Comparison of ENCODE assay signal across 10 cellular contexts in genomic region chr2:26640331-26640745, GRCh38. TPM values are rescaled to one million over a fixed set of nuclear protein-coding genes. Genes with fewer than 3 reads are reported as not detected.
DNase-seq lines count a peak whose midpoint lies in the region; ATAC-seq and TF ChIP-seq lines count a peak whose summit lies in the region.
"Had no signal": no experiment of that assay in that cellular context is flagged by ENCODE, and none has a peak within 500 bp of the region (broad histone marks: within the 10 kb centered on the region; RNA-seq: fewer than 3 reads in every experiment).

No MANE protein-coding gene starts in this region.

- WGBS in body of pancreas, 2 donors = 54 to 86% methylated on average over 7 to 8 of the region's 8 CpGs
- WGBS in liver = 41% methylated on average over 8 of the region's 8 CpGs

- H3K27ac ChIP-seq in body of pancreas (no peak overlapping the region), liver (ENCODE audit: low read depth in 1 of 2, low read length in 2 of 2) (no peak overlapping the region)

- DNase-seq in BE2C (peak; percentile 61), HS-27A (ENCODE audit: low read depth) (peak; percentile 15), body of pancreas (peak; percentile 21 to 50 (median 28)), NCI-H345 treated with DMSO at 0.1 percent for 48 hours (lab: John Stamatoyannopoulos, UW; ENCODE audit: unreplicated experiment) (no peak), cerebellar cortex (ENCODE audit: low spot score) (no peak)

- no peak overlapping the region for H3K9ac ChIP-seq in liver (ENCODE audit: low read depth in 1 of 2, low read length in 2 of 2)

- H3K4me3 ChIP-seq in BE2C (ENCODE audit: low read depth, low read length) (no peak overlapping the region), body of pancreas (no peak overlapping the region), liver (ENCODE audit: low read depth in 1 of 3, low read length in 3 of 3) (no peak overlapping the region)

- TF ChIP-seq RAD21 in liver (IDR thresholded peaks at IDR 0.05) = no peak

- ATAC-seq in body of pancreas (peak; percentile 43), GM18870 (IDR thresholded peaks at IDR 0.05; ENCODE audit: unreplicated experiment) (no peak), HG02973 (IDR thresholded peaks at IDR 0.05; ENCODE audit: unreplicated experiment) (no peak)

- no peak for TF ChIP-seq POLR2A in body of pancreas (IDR thresholded peaks at IDR 0.05)

- H3K9me3 ChIP-seq in BE2C (no peaks in the 10 kb centered on the region), body of pancreas (no peaks in the 10 kb centered on the region), liver (ENCODE audit: control insufficient read depth in 4 of 4, low read length in 3 of 4) (no peaks in the 10 kb centered on the region)

- no peak for TF ChIP-seq CTCF in BE2C (IDR thresholded peaks at IDR 0.05; ENCODE audit: low read depth, low read length)
- no peak for TF ChIP-seq CTCF in body of pancreas (IDR thresholded peaks at IDR 0.05)
- no peak for TF ChIP-seq CTCF in liver (IDR thresholded peaks at IDR 0.05; ENCODE audit: low read depth, low read length, missing input control)

- intact Hi-C loops in body of pancreas (cut with DNase I) = no loop called here

- peaks cover 17% of the 10 kb centered on the region for H3K4me1 ChIP-seq in BE2C
- peaks cover 9% of the 10 kb centered on the region for H3K4me1 ChIP-seq in body of pancreas
- H3K4me1 ChIP-seq in liver (ENCODE audit: control insufficient read depth in 4 of 4, insufficient read depth in 4 of 4, low read length in 3 of 4) = no peaks in the 10 kb centered on the region

- no peaks in the 10 kb centered on the region for H3K27me3 ChIP-seq in BE2C
- no peaks in the 10 kb centered on the region for H3K27me3 ChIP-seq in body of pancreas
- peaks cover 0 to 12% (median 0%) of the 10 kb centered on the region in 4 donors for H3K27me3 ChIP-seq in liver (ENCODE audit: control insufficient read depth in 4 of 4, insufficient read depth in 4 of 4, low read length in 3 of 4)

- H3K36me3 ChIP-seq in BE2C (no peaks in the 10 kb centered on the region), body of pancreas (replicated peaks in 1 of 2; ENCODE audit: insufficient read depth in 1 of 2, low read depth in 2 of 2) (no peaks in the 10 kb centered on the region), liver (ENCODE audit: control insufficient read depth in 4 of 4, insufficient read depth in 3 of 4, low read depth in 1 of 4, low read length in 3 of 4) (no peaks in the 10 kb centered on the region)

TF ChIP-seq in liver, 16 proteins besides CTCF, POLR2A, EP300 and RAD21:
- TF ChIP-seq NR2F2 (IDR thresholded peaks at IDR 0.05) = peak; percentile 76
- TF ChIP-seq ZBTB33 (IDR thresholded peaks at IDR 0.05) = no peak

RNA-seq across cellular contexts. Expression of gene CIB4, which starts 0.8 kb away (rescaled TPM):
- not detected for polyA plus RNA-seq in BE2C (2012; ENCODE audit: insufficient read depth, insufficient read length, low read depth)
- total RNA-seq in body of pancreas (not detected), liver (not detected)
- polyA plus RNA-seq in liver = not detected
- total RNA-seq: activated T-helper 2 cell treated with anti-CD3 and anti-CD28 coated beads, Interferon-gamma antibody, Interleukin-2, Interleukin-4, amounts not matched to agents 10 μg/mL and 5 μg/mL and 100 μg/mL, durations not matched to agents 14 hours and 24 hours and 36 hours; pulmonary artery endothelial cell had no signal

RNA-seq across cellular contexts. Expression of gene KCNK3, which starts 52.2 kb away (rescaled TPM):
- polyA plus RNA-seq in BE2C (2012; ENCODE audit: insufficient read depth, insufficient read length, low read depth) = 58.2 TPM
- total RNA-seq in body of pancreas (10 to 100 TPM; 10.5 to 20.5 TPM), liver (1 to 10 TPM in 1 of 2 donors, not detected in 1; 6.6 TPM)
- polyA plus RNA-seq in liver = 1 to 10 TPM in 1 of 2 donors, under 1 TPM in 1; 0.78 to 2.6 TPM
- total RNA-seq: activated T-helper 2 cell treated with anti-CD3 and anti-CD28 coated beads, Interferon-gamma antibody, Interleukin-2, Interleukin-4, amounts not matched to agents 10 μg/mL and 5 μg/mL and 100 μg/mL, durations not matched to agents 14 hours and 24 hours and 36 hours; pulmonary artery endothelial cell had no signal

Comparison
In these comparisons a context has a peak if more than half of its experiments do, and no peak if none do; other contexts are left out.
1. DNase-seq: peak in BE2C (single experiment), HS-27A (single experiment) and body of pancreas (4 of 4); none in NCI-H345 treated with DMSO at 0.1 percent for 48 hours (single experiment) and cerebellar cortex (single experiment).